In the genomic region with DNA sequence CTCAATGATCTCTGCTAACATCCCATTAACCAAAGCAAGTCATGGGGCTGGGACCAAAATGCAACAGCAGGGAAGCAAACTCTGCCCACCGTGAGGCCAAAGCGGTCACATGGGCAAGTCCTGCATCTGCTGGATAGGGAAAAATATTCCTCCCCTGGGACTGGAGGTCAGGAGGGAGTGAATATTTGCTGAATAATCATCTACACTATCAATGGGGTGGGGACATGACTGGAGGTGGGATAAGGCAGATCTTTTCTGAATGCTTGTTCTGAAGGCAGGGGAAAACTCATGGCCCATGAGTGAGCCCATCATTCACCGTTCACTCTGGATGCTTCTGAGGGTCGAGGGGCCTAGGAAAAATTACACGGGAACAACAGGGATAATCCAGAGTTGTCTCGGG, we compare ENCODE assay signal across 32 cellular contexts.
"Had no signal": no experiment of that assay in that cellular context is flagged by ENCODE, and none has a peak within 500 bp of the region (broad histone marks: within the 10 kb centered on the region; RNA-seq: fewer than 3 reads in every experiment).

No MANE protein-coding gene starts in this region.

- H3K4me3 ChIP-seq: ascending aorta, breast epithelium, cardiac muscle cell, esophagus muscularis mucosa, gastrocnemius medialis, heart right ventricle, hepatocyte had no signal

- H3K9me3 Mint-ChIP-seq: activated CD4-positive, alpha-beta memory T cell treated with anti-CD3 and anti-CD28 coated beads, Interleukin-2, amount 10 ng/mL, durations not matched to agents 7 days and 5 days; activated CD4-positive, alpha-beta T cell treated with anti-CD3 and anti-CD28 coated beads, Interleukin-2, amount 10 ng/mL, durations not matched to agents 7 days and 5 days; activated naive CD4-positive, alpha-beta T cell treated with anti-CD3 and anti-CD28 coated beads, Interleukin-2, amount 10 ng/mL, durations not matched to agents 7 days and 5 days; activated naive CD4-positive, alpha-beta T cell treated with anti-CD3 and anti-CD28 coated beads, Interleukin-2, amount 50 U/mL, for 72 hours; activated naive CD8-positive, alpha-beta T cell treated with anti-CD3 and anti-CD28 coated beads, Interleukin-2, amount 10 ng/mL, durations not matched to agents 7 days and 5 days; activated T-helper 1 cell treated with anti-CD3 and anti-CD28 coated beads, Interleukin-12 subunit alpha, Interleukin-12 subunit beta, Interleukin-2, Interleukin-4 antibody, amounts not matched to agents 30 ng/mL and 10 ng/mL and 1 ng/mL, durations not matched to agents 14 hours and 24 hours and 36 hours; effector memory CD8-positive, alpha-beta T cell; WTC11 had no signal

- H3K79me2 ChIP-seq: hepatocyte had no signal

- H3K9me3 ChIP-seq: ascending aorta, breast epithelium, esophagus muscularis mucosa, gastrocnemius medialis, heart right ventricle had no signal

- H2AFZ ChIP-seq: hepatocyte had no signal

- H3K27me3 ChIP-seq: ascending aorta, cardiac muscle cell had no signal

- H3K27ac Mint-ChIP-seq: activated CD4-positive, alpha-beta memory T cell treated with anti-CD3 and anti-CD28 coated beads, Interleukin-2, amount 10 ng/mL, durations not matched to agents 7 days and 5 days; activated CD4-positive, alpha-beta T cell treated with anti-CD3 and anti-CD28 coated beads, Interleukin-2, amount 10 ng/mL, durations not matched to agents 7 days and 5 days; activated naive CD4-positive, alpha-beta T cell treated with anti-CD3 and anti-CD28 coated beads, Interleukin-2, amount 10 ng/mL, durations not matched to agents 7 days and 5 days; activated naive CD4-positive, alpha-beta T cell treated with anti-CD3 and anti-CD28 coated beads, Interleukin-2, amount 50 U/mL, for 72 hours; activated naive CD8-positive, alpha-beta T cell treated with anti-CD3 and anti-CD28 coated beads, Interleukin-2, amount 10 ng/mL, durations not matched to agents 7 days and 5 days; activated T-helper 1 cell treated with anti-CD3 and anti-CD28 coated beads, Interleukin-12 subunit alpha, Interleukin-12 subunit beta, Interleukin-2, Interleukin-4 antibody, amounts not matched to agents 30 ng/mL and 10 ng/mL and 1 ng/mL, durations not matched to agents 14 hours and 24 hours and 36 hours; brain; effector memory CD8-positive, alpha-beta T cell; WTC11 had no signal

- H3K36me3 ChIP-seq: ascending aorta, breast epithelium, cardiac muscle cell, esophagus muscularis mucosa, gastrocnemius medialis, heart right ventricle had no signal

- H3K4me1 ChIP-seq: ascending aorta, breast epithelium, esophagus muscularis mucosa, foreskin keratinocyte, gastrocnemius medialis, heart right ventricle had no signal

- H3K27ac ChIP-seq: ascending aorta, breast epithelium, cardiac muscle cell, esophagus muscularis mucosa, foreskin keratinocyte, gastrocnemius medialis, heart right ventricle, hepatocyte, VCaP had no signal

- H3K4me2 ChIP-seq: hepatocyte had no signal

- H3K4me3 Mint-ChIP-seq: activated CD4-positive, alpha-beta memory T cell treated with anti-CD3 and anti-CD28 coated beads, Interleukin-2, amount 10 ng/mL, durations not matched to agents 7 days and 5 days; activated CD4-positive, alpha-beta T cell treated with anti-CD3 and anti-CD28 coated beads, Interleukin-2, amount 10 ng/mL, durations not matched to agents 7 days and 5 days; activated naive CD4-positive, alpha-beta T cell treated with anti-CD3 and anti-CD28 coated beads, Interleukin-2, amount 10 ng/mL, durations not matched to agents 7 days and 5 days; activated naive CD8-positive, alpha-beta T cell treated with anti-CD3 and anti-CD28 coated beads, Interleukin-2, amount 10 ng/mL, durations not matched to agents 7 days and 5 days; activated T-helper 1 cell treated with anti-CD3 and anti-CD28 coated beads, Interleukin-12 subunit alpha, Interleukin-12 subunit beta, Interleukin-2, Interleukin-4 antibody, amounts not matched to agents 30 ng/mL and 10 ng/mL and 1 ng/mL, durations not matched to agents 14 hours and 24 hours and 36 hours; brain; effector memory CD8-positive, alpha-beta T cell; WTC11 had no signal

- H3K36me3 Mint-ChIP-seq: activated naive CD4-positive, alpha-beta T cell treated with anti-CD3 and anti-CD28 coated beads, Interleukin-2, amount 10 ng/mL, durations not matched to agents 7 days and 5 days; activated naive CD4-positive, alpha-beta T cell treated with anti-CD3 and anti-CD28 coated beads, Interleukin-2, amount 50 U/mL, for 72 hours; activated naive CD8-positive, alpha-beta T cell treated with anti-CD3 and anti-CD28 coated beads, Interleukin-2, amount 10 ng/mL, durations not matched to agents 7 days and 5 days; brain; WTC11 had no signal

- DNase-seq: activated CD4-positive, alpha-beta memory T cell treated with anti-CD3 and anti-CD28 coated beads, Interleukin-2, amount 10 ng/mL, durations not matched to agents 7 days and 5 days; activated CD4-positive, alpha-beta T cell treated with anti-CD3 and anti-CD28 coated beads for 1 hour; activated CD4-positive, alpha-beta T cell treated with anti-CD3 and anti-CD28 coated beads for 4 hours; activated CD4-positive, alpha-beta T cell treated with anti-CD3 and anti-CD28 coated beads, Interleukin-2, amount 10 ng/mL, durations not matched to agents 7 days and 5 days; activated CD4-positive, alpha-beta T cell treated with anti-CD3 and anti-CD28 coated beads, Interleukin-2, amount 50 U/mL, for 4 hours; activated gamma-delta T cell; activated naive CD4-positive, alpha-beta T cell; activated naive CD4-positive, alpha-beta T cell treated with anti-CD3 and anti-CD28 coated beads, Interleukin-2, amount 10 ng/mL, durations not matched to agents 7 days and 5 days; activated naive CD8-positive, alpha-beta T cell treated with anti-CD3 and anti-CD28 coated beads, Interleukin-2, amount 10 ng/mL, durations not matched to agents 7 days and 5 days; activated T-cell treated with anti-CD3 and anti-CD28 coated beads, Interleukin-2, amount 50 U/mL, for 1 hour; activated T-cell treated with anti-CD3 and anti-CD28 coated beads, Interleukin-2, amount 50 U/mL, for 48 hours; central memory CD4-positive, alpha-beta T cell; cerebellar nuclear complex; cortex of kidney; dermis blood vessel endothelial cell; effector CD4-positive, alpha-beta T cell; effector memory CD8-positive, alpha-beta T cell; erythroblast; foreskin keratinocyte; gastrocnemius medialis; heart right ventricle; T-helper 2 cell had no signal

- H3K27me3 Mint-ChIP-seq: brain had no signal

- H3K4me1 Mint-ChIP-seq: activated CD4-positive, alpha-beta memory T cell treated with anti-CD3 and anti-CD28 coated beads, Interleukin-2, amount 10 ng/mL, durations not matched to agents 7 days and 5 days; activated CD4-positive, alpha-beta T cell treated with anti-CD3 and anti-CD28 coated beads, Interleukin-2, amount 10 ng/mL, durations not matched to agents 7 days and 5 days; activated naive CD4-positive, alpha-beta T cell treated with anti-CD3 and anti-CD28 coated beads, Interleukin-2, amount 10 ng/mL, durations not matched to agents 7 days and 5 days; activated naive CD8-positive, alpha-beta T cell treated with anti-CD3 and anti-CD28 coated beads, Interleukin-2, amount 10 ng/mL, durations not matched to agents 7 days and 5 days; WTC11 had no signal

- ATAC-seq: activated naive CD4-positive, alpha-beta T cell treated with anti-CD3 and anti-CD28 coated beads, Interleukin-2, amount 50 U/mL, for 72 hours; effector memory CD8-positive, alpha-beta T cell; foreskin keratinocyte; gastrocnemius medialis; heart right ventricle; WTC11 had no signal
